In genomic region chr2:15668611-15669305, GRCh38 we compare ENCODE assay signal across 18 cellular contexts.
A peak's percentile ranks its signal among the peaks of the same experiment; 100 is the strongest.
DNase-seq lines count a peak whose midpoint lies in the region; ATAC-seq and TF ChIP-seq lines count a peak whose summit lies in the region.
"Had no signal": no experiment of that assay in that cellular context is flagged by ENCODE, and none has a peak within 500 bp of the region (broad histone marks: within the 10 kb centered on the region; RNA-seq: fewer than 3 reads in every experiment).

No MANE protein-coding gene starts in this region.

- no peak overlapping the region for H2AK9ac ChIP-seq in IMR-90 (replicated peaks; ENCODE audit: low read depth, low read length, poor library complexity)

- no peak overlapping the region for H2BK15ac ChIP-seq in IMR-90 (ENCODE audit: low read depth, low read length)

- in situ Hi-C loops in IMR-90 (cut with MboI; ENCODE audit: low sequenced_read_pairs): no loop called here

- no peak overlapping the region for H2BK20ac ChIP-seq in IMR-90 (ENCODE audit: low read depth, low read length)

- no peak overlapping the region for H3K56ac ChIP-seq in IMR-90 (ENCODE audit: extremely low read depth, insufficient read depth, low read length)

- H3K4me1 ChIP-seq in IMR-90 (ENCODE audit: control insufficient read depth, insufficient read depth, low read length) (no peaks in the 10 kb centered on the region), smooth muscle cell (ENCODE audit: low read depth) (peaks cover 5% of the 10 kb centered on the region)
- no peaks in the 10 kb centered on the region for H3K4me1 ChIP-seq in naive thymus-derived CD4-positive, alpha-beta T cell (ENCODE audit: control insufficient read depth in 2 of 2, insufficient read depth in 2 of 2, low read length in 2 of 2)

- H4K20me1 ChIP-seq in IMR-90 (ENCODE audit: insufficient read depth, low read length): no peaks in the 10 kb centered on the region
- no peaks in the 10 kb centered on the region for H4K20me1 ChIP-seq in smooth muscle cell (ENCODE audit: low read depth)

- H3K4ac ChIP-seq in IMR-90 (ENCODE audit: low read depth, low read length): no peak overlapping the region

- no TSS peak for BruUV-seq in IMR-90 (replicated peaks; lab: Mats Ljungman, UMichigan)

- H3K27ac Mint-ChIP-seq in naive thymus-derived CD4-positive, alpha-beta T cell: no peak overlapping the region
- H3K27ac Mint-ChIP-seq: activated CD4-positive, alpha-beta T cell treated with anti-CD3 and anti-CD28 coated beads, Interleukin-2, amount 10 ng/mL, durations not matched to agents 7 days and 5 days; activated naive CD4-positive, alpha-beta T cell treated with anti-CD3 and anti-CD28 coated beads, Interleukin-2, amount 10 ng/mL, durations not matched to agents 7 days and 5 days; CD14-positive monocyte; effector memory CD8-positive, alpha-beta T cell had no signal

- H3K23ac ChIP-seq in IMR-90 (ENCODE audit: low read depth, low read length): no peak overlapping the region

- H3K27me3 Mint-ChIP-seq in naive thymus-derived CD4-positive, alpha-beta T cell: peaks cover 2 to 18% (median 9%) of the 10 kb centered on the region in 5 donors
- H3K27me3 Mint-ChIP-seq: activated CD4-positive, alpha-beta T cell treated with anti-CD3 and anti-CD28 coated beads, Interleukin-2, amount 10 ng/mL, durations not matched to agents 7 days and 5 days had no signal

- no peaks in the 10 kb centered on the region for H3K4me1 Mint-ChIP-seq in naive thymus-derived CD4-positive, alpha-beta T cell
- H3K4me1 Mint-ChIP-seq: activated CD4-positive, alpha-beta T cell treated with anti-CD3 and anti-CD28 coated beads, Interleukin-2, amount 10 ng/mL, durations not matched to agents 7 days and 5 days; activated naive CD4-positive, alpha-beta T cell treated with anti-CD3 and anti-CD28 coated beads, Interleukin-2, amount 10 ng/mL, durations not matched to agents 7 days and 5 days; CD14-positive monocyte had no signal

- no peaks in the 10 kb centered on the region for H3K27me3 ChIP-seq in IMR-90 (ENCODE audit: control insufficient read depth, insufficient read depth, low read length)
- peaks cover 13% of the 10 kb centered on the region for H3K27me3 ChIP-seq in smooth muscle cell (ENCODE audit: low read depth)
- H3K27me3 ChIP-seq in naive thymus-derived CD4-positive, alpha-beta T cell (ENCODE audit: control insufficient read depth in 2 of 2, insufficient read depth in 2 of 2, low read length in 2 of 2): no peaks in the 10 kb centered on the region
- H3K27me3 ChIP-seq: ovary had no signal

- peak; percentile 33 for DNase-seq in IMR-90
- DNase-seq in choroid plexus epithelial cell (ENCODE audit: low read depth): peak; percentile 69
- peak; percentile 58 for DNase-seq in left kidney (ENCODE audit: low read depth, low spot score)
- no peak for DNase-seq in smooth muscle cell (lab: John Stamatoyannopoulos, UW; ENCODE audit: unreplicated experiment)
- no peak for DNase-seq in naive thymus-derived CD4-positive, alpha-beta T cell
- DNase-seq in left cardiac atrium: no peak
- no peak for DNase-seq in NCI-H1417 (lab: John Stamatoyannopoulos, UW)
- DNase-seq: activated CD4-positive, alpha-beta T cell treated with anti-CD3 and anti-CD28 coated beads, Interleukin-2, amount 10 ng/mL, durations not matched to agents 7 days and 5 days; activated naive CD4-positive, alpha-beta T cell treated with anti-CD3 and anti-CD28 coated beads, Interleukin-2, amount 10 ng/mL, durations not matched to agents 7 days and 5 days; effector memory CD8-positive, alpha-beta T cell; foreskin melanocyte; NCI-H2081 treated with DMSO at 0.1 percent for 48 hours; NCI-H526 treated with DMSO at 0.1 percent for 48 hours; PC-9; stimulated activated CD4-positive, alpha-beta T cell treated with anti-CD3 and anti-CD28 coated beads, Interleukin-12 subunit alpha, Interleukin-12 subunit beta, amount 100 ng/mL, for 4 hours had no signal

- no peak for TF ChIP-seq CTCF in IMR-90 (conservative IDR thresholded peaks at IDR 0.05; ENCODE audit: low read depth, low read length)
- TF ChIP-seq CTCF in choroid plexus epithelial cell (conservative IDR thresholded peaks at IDR 0.05; ENCODE audit: low read depth, low read length): no peak
- TF ChIP-seq CTCF in smooth muscle cell (IDR thresholded peaks at IDR 0.05; ENCODE audit: borderline replicate concordance, insufficient read depth, poor library complexity, severe bottlenecking): no peak

- H3K14ac ChIP-seq in IMR-90 (replicated peaks; ENCODE audit: low read depth, low read length): no peak overlapping the region

- no peak overlapping the region for H3K27ac ChIP-seq in IMR-90 (ENCODE audit: insufficient read depth, low read length)
- H3K27ac ChIP-seq in smooth muscle cell (ENCODE audit: low read depth): peak overlapping the region; percentile 58
- no peak overlapping the region for H3K27ac ChIP-seq in naive thymus-derived CD4-positive, alpha-beta T cell (ENCODE audit: low read depth, low read length)
- H3K27ac ChIP-seq: PC-9 had no signal

- H3K4me3 ChIP-seq in IMR-90 (ENCODE audit: insufficient read depth, low read depth, low read length) (no peak overlapping the region), choroid plexus epithelial cell (ENCODE audit: low read depth, low read length) (no peak overlapping the region), smooth muscle cell (no peak overlapping the region)
- H3K4me3 ChIP-seq in naive thymus-derived CD4-positive, alpha-beta T cell (ENCODE audit: low read length): no peak overlapping the region
- H3K4me3 ChIP-seq: ovary, PC-9 had no signal

- H4K5ac ChIP-seq in IMR-90 (ENCODE audit: low read depth, low read length): no peak overlapping the region

- H2AFZ ChIP-seq in IMR-90 (replicated peaks; ENCODE audit: low read length, poor library complexity) (no peak overlapping the region), smooth muscle cell (ENCODE audit: low read depth) (no peak overlapping the region)
- H2AFZ ChIP-seq: PC-9 had no signal

- H3F3A ChIP-seq in smooth muscle cell (ENCODE audit: low read depth): no peaks in the 10 kb centered on the region

- no peak for TF ChIP-seq POLR2A in IMR-90 (IDR thresholded peaks at IDR 0.05; ENCODE audit: low read depth, low read length)

- TF ChIP-seq RAD21 in IMR-90 (IDR thresholded peaks at IDR 0.05; ENCODE audit: low read length): no peak

- CTCF ChIA-PET in IMR-90 (lab: Yijun Ruan, JAX): no interaction called here
- CTCF ChIA-PET in naive thymus-derived CD4-positive, alpha-beta T cell (lab: Charles Lee): no interaction called here

- H3K36me3 Mint-ChIP-seq in naive thymus-derived CD4-positive, alpha-beta T cell: peaks cover 0 to 3% (median 0%) of the 10 kb centered on the region in 5 donors
- H3K36me3 Mint-ChIP-seq: activated naive CD4-positive, alpha-beta T cell treated with anti-CD3 and anti-CD28 coated beads, Interleukin-2, amount 10 ng/mL, durations not matched to agents 7 days and 5 days; CD14-positive monocyte had no signal

- H4K91ac ChIP-seq in IMR-90 (ENCODE audit: insufficient read depth, low read depth, low read length): no peak overlapping the region

- no peak overlapping the region for H2AK5ac ChIP-seq in IMR-90 (ENCODE audit: low read depth, low read length)

- H3K9me1 ChIP-seq in IMR-90 (ENCODE audit: insufficient read depth, low read length): no peaks in the 10 kb centered on the region

- WGBS in IMR-90 (ENCODE audit: extremely low coverage in 2 of 2, insufficient read length in 1 of 2), 2 experiments: no CpG with 5 or more reads among the region's 10 CpGs
- 23% methylated on average over 10 of the region's 10 CpGs for WGBS in smooth muscle cell (ENCODE audit: low lambda C conversion rate)

- H4K8ac ChIP-seq in IMR-90 (ENCODE audit: low read depth in 2 of 2, low read length in 2 of 2): no peak overlapping the region

- dilution Hi-C loops in IMR-90 (cut with HindIII; ENCODE audit: low sequenced_read_pairs, unreplicated experiment): no loop called here

- H3K9me3 ChIP-seq in IMR-90 (ENCODE audit: control insufficient read depth, insufficient read depth, low read length): no peaks in the 10 kb centered on the region; the same call in 1 of the 2 replicates
- H3K9me3 ChIP-seq in smooth muscle cell (replicated peaks; ENCODE audit: low read depth): no peaks in the 10 kb centered on the region
- H3K9me3 ChIP-seq in naive thymus-derived CD4-positive, alpha-beta T cell (ENCODE audit: control insufficient read depth in 2 of 3, low read length in 3 of 3): no peaks in the 10 kb centered on the region
- H3K9me3 ChIP-seq: ovary had no signal

- POLR2A ChIA-PET in IMR-90 (lab: Charles Lee; ENCODE audit: unreplicated experiment): no interaction called here
- POLR2A ChIA-PET in naive thymus-derived CD4-positive, alpha-beta T cell (lab: Charles Lee): no interaction called here

- ATAC-seq in IMR-90 (ENCODE audit: low read depth) (no peak), left cardiac atrium (no peak), GM18498 (IDR thresholded peaks at IDR 0.05; ENCODE audit: unreplicated experiment) (no peak)
- no peak for ATAC-seq in naive thymus-derived CD4-positive, alpha-beta T cell
- ATAC-seq: effector memory CD8-positive, alpha-beta T cell had no signal

- no peak overlapping the region for H2BK5ac ChIP-seq in IMR-90 (ENCODE audit: low read depth, low read length, poor library complexity, severe bottlenecking)

- no peaks in the 10 kb centered on the region for H3K79me2 ChIP-seq in smooth muscle cell (ENCODE audit: low read depth)

- intact Hi-C loops in IMR-90 (cut with micrococcal nuclease) (no loop called here), left cardiac atrium (cut with DNase I) (no loop called here)
- intact Hi-C loops in naive thymus-derived CD4-positive, alpha-beta T cell (cut with micrococcal nuclease): no loop called here

- H3K4me3 Mint-ChIP-seq in naive thymus-derived CD4-positive, alpha-beta T cell: no peak overlapping the region
- H3K4me3 Mint-ChIP-seq: activated CD4-positive, alpha-beta T cell treated with anti-CD3 and anti-CD28 coated beads, Interleukin-2, amount 10 ng/mL, durations not matched to agents 7 days and 5 days; activated naive CD4-positive, alpha-beta T cell treated with anti-CD3 and anti-CD28 coated beads, Interleukin-2, amount 10 ng/mL, durations not matched to agents 7 days and 5 days; CD14-positive monocyte; effector memory CD8-positive, alpha-beta T cell had no signal

- H3K9me3 Mint-ChIP-seq in naive thymus-derived CD4-positive, alpha-beta T cell: peaks cover 0 to 3% (median 0%) of the 10 kb centered on the region in 11 donors
- H3K9me3 Mint-ChIP-seq: activated CD4-positive, alpha-beta T cell treated with anti-CD3 and anti-CD28 coated beads, Interleukin-2, amount 10 ng/mL, durations not matched to agents 7 days and 5 days; activated naive CD4-positive, alpha-beta T cell treated with anti-CD3 and anti-CD28 coated beads, Interleukin-2, amount 10 ng/mL, durations not matched to agents 7 days and 5 days; effector memory CD8-positive, alpha-beta T cell had no signal

- no peak overlapping the region for H3K9ac ChIP-seq in IMR-90 (ENCODE audit: low read depth, low read length)
- H3K9ac ChIP-seq in smooth muscle cell (ENCODE audit: low read depth): peak overlapping the region; percentile 23

- no peak overlapping the region for H3K18ac ChIP-seq in IMR-90 (ENCODE audit: low read depth, low read length)

- H3K36me3 ChIP-seq in IMR-90 (ENCODE audit: control insufficient read depth, insufficient read depth, low read length) (no peaks in the 10 kb centered on the region), smooth muscle cell (ENCODE audit: low read depth) (no peaks in the 10 kb centered on the region)
- no peaks in the 10 kb centered on the region for H3K36me3 ChIP-seq in naive thymus-derived CD4-positive, alpha-beta T cell (ENCODE audit: control insufficient read depth in 2 of 3, insufficient read depth in 3 of 3, low read length in 3 of 3)
- H3K36me3 ChIP-seq: ovary had no signal

- no peak overlapping the region for H2BK120ac ChIP-seq in IMR-90 (ENCODE audit: low read depth, low read length)

- no peaks in the 10 kb centered on the region for H3K79me1 ChIP-seq in IMR-90 (ENCODE audit: low read depth in 1 of 2, low read length in 2 of 2)

- 0 out of 2 replicates have a peak overlapping the region, but pooled peaks have one; percentile 41 for H3K4me2 ChIP-seq in IMR-90 (ENCODE audit: low read depth, low read length)
- peak overlapping the region; percentile 47 for H3K4me2 ChIP-seq in smooth muscle cell
- H3K4me2 ChIP-seq: PC-9 had no signal

Comparison
In these comparisons a context has a peak if more than half of its experiments do, and no peak if none do; other contexts are left out.
1. DNase-seq: peak in IMR-90 (single experiment), choroid plexus epithelial cell (single experiment) and left kidney (single experiment); none in smooth muscle cell (single experiment), naive thymus-derived CD4-positive, alpha-beta T cell (0 of 9), left cardiac atrium (single experiment) and NCI-H1417 (0 of 3).